1 cellular context compared by ENCODE assay signal in genomic region chr5:116848974-116849586, GRCh38.
TF ChIP-seq lines count a peak whose summit lies in the region.

No MANE protein-coding gene starts in this region.

TF ChIP-seq in GM12878, 131 proteins besides CTCF, POLR2A, EP300 and RAD21 (continued from another document):
- TF ChIP-seq, protein P1, sequence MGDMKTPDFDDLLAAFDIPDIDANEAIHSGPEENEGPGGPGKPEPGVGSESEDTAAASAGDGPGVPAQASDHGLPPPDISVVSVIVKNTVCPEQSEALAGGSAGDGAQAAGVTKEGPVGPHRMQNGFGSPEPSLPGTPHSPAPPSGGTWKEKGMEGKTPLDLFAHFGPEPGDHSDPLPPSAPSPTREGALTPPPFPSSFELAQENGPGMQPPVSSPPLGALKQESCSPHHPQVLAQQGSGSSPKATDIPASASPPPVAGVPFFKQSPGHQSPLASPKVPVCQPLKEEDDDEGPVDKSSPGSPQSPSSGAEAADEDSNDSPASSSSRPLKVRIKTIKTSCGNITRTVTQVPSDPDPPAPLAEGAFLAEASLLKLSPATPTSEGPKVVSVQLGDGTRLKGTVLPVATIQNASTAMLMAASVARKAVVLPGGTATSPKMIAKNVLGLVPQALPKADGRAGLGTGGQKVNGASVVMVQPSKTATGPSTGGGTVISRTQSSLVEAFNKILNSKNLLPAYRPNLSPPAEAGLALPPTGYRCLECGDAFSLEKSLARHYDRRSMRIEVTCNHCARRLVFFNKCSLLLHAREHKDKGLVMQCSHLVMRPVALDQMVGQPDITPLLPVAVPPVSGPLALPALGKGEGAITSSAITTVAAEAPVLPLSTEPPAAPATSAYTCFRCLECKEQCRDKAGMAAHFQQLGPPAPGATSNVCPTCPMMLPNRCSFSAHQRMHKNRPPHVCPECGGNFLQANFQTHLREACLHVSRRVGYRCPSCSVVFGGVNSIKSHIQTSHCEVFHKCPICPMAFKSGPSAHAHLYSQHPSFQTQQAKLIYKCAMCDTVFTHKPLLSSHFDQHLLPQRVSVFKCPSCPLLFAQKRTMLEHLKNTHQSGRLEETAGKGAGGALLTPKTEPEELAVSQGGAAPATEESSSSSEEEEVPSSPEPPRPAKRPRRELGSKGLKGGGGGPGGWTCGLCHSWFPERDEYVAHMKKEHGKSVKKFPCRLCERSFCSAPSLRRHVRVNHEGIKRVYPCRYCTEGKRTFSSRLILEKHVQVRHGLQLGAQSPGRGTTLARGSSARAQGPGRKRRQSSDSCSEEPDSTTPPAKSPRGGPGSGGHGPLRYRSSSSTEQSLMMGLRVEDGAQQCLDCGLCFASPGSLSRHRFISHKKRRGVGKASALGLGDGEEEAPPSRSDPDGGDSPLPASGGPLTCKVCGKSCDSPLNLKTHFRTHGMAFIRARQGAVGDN (IDR thresholded peaks at IDR 0.05) = peak; percentile 31; the same call in 1 of the 2 replicates
- peak; percentile 34; the same call in 1 of the 2 replicates for TF ChIP-seq NR2C1 (IDR thresholded peaks at IDR 0.05)
- TF ChIP-seq, protein P2, sequence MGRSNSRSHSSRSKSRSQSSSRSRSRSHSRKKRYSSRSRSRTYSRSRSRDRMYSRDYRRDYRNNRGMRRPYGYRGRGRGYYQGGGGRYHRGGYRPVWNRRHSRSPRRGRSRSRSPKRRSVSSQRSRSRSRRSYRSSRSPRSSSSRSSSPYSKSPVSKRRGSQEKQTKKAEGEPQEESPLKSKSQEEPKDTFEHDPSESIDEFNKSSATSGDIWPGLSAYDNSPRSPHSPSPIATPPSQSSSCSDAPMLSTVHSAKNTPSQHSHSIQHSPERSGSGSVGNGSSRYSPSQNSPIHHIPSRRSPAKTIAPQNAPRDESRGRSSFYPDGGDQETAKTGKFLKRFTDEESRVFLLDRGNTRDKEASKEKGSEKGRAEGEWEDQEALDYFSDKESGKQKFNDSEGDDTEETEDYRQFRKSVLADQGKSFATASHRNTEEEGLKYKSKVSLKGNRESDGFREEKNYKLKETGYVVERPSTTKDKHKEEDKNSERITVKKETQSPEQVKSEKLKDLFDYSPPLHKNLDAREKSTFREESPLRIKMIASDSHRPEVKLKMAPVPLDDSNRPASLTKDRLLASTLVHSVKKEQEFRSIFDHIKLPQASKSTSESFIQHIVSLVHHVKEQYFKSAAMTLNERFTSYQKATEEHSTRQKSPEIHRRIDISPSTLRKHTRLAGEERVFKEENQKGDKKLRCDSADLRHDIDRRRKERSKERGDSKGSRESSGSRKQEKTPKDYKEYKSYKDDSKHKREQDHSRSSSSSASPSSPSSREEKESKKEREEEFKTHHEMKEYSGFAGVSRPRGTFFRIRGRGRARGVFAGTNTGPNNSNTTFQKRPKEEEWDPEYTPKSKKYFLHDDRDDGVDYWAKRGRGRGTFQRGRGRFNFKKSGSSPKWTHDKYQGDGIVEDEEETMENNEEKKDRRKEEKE (IDR thresholded peaks at IDR 0.05) = no peak
- peak; percentile 85 for TF ChIP-seq NR2F1 (conservative IDR thresholded peaks at IDR 0.05)
- 0 out of 2 replicates have a peak, but pooled peaks have one; percentile 27 for TF ChIP-seq FOXK2 (IDR thresholded peaks at IDR 0.05)
TF ChIP-seq in GM12878: peak in this region for 6.
